8 cellular contexts compared by ENCODE assay signal in genomic region chr10:96651998-96652431, GRCh38.
DNase-seq lines count a peak whose midpoint lies in the region; ATAC-seq, FAIRE-seq and TF ChIP-seq lines count a peak whose summit lies in the region.

No MANE protein-coding gene starts in this region.

- FAIRE-seq in GM12891 (lab: Jason Lieb, UNC) (peak; percentile 97), HepG2 (lab: Jason Lieb, UNC) (no peak)

- H3K4me3 ChIP-seq in WERI-Rb-1 (ENCODE audit: low read depth, low read length) (no peak overlapping the region), HepG2 (replicated peaks in 1 of 3; ENCODE audit: insufficient read depth in 1 of 3, low read depth in 2 of 3, low read length in 3 of 3) (no peak overlapping the region)

- H3K36me3 ChIP-seq in WERI-Rb-1 (no peaks in the 10 kb centered on the region), HepG2 (replicated peaks in 1 of 2; ENCODE audit: control insufficient read depth in 1 of 2, insufficient read depth in 2 of 2, low read length in 2 of 2) (peaks cover 1 to 5% of the 10 kb centered on the region in 2 experiments; a peak in 3 of 5 replicates)

- H4K20me1 ChIP-seq in HepG2 (ENCODE audit: insufficient read depth, low read length), result no peaks in the 10 kb centered on the region

- peaks cover 19% of the 10 kb centered on the region for H3K4me1 ChIP-seq in HepG2 (ENCODE audit: insufficient read depth, low read length)

- no TSS peak for BruUV-seq in HepG2 (replicated peaks; lab: Mats Ljungman, UMichigan)

- ATAC-seq in GM21723 (IDR thresholded peaks at IDR 0.05; ENCODE audit: unreplicated experiment), result peak; percentile 75
- peak; percentile 39 for ATAC-seq in esophagus mucosa
- no peak for ATAC-seq in HepG2

- WGBS in HepG2 (ENCODE audit: low lambda C conversion rate), result 97% methylated on average over 8 of the region's 8 CpGs

- no peak overlapping the region for H3K9ac ChIP-seq in HepG2 (ENCODE audit: insufficient read depth, low read depth, low read length)

- CTCF ChIA-PET in HepG2 (lab: Yijun Ruan, JAX; ENCODE audit: low intra/inter-chr PET ratio, low total read pairs), result no interaction called here

- H2AFZ ChIP-seq in HepG2 (ENCODE audit: low read length), result no peak overlapping the region

- no peak for TF ChIP-seq CTCF in WERI-Rb-1 (IDR thresholded peaks at IDR 0.05; ENCODE audit: low read depth, low read length)
- no peak for TF ChIP-seq CTCF in HepG2 (CRISPR knock-in tag; IDR thresholded peaks at IDR 0.05)

- TF ChIP-seq EP300 in HepG2 (IDR thresholded peaks at IDR 0.05; ENCODE audit: low read depth in 2 of 2, low read length in 2 of 2), result no peak
- TF ChIP-seq EP300 in HepG2 (CRISPR knock-in tag; IDR thresholded peaks at IDR 0.05; ENCODE audit: borderline replicate concordance), result no peak

- H3K9me3 ChIP-seq in WERI-Rb-1 (ENCODE audit: severe bottlenecking), result no peaks in the 10 kb centered on the region
- no peaks in the 10 kb centered on the region for H3K9me3 ChIP-seq in HepG2 (ENCODE audit: low read length)

- peak; percentile 23 for DNase-seq in GM12891 (ENCODE audit: insufficient read length, low spot score)
- DNase-seq in NOMO-1 (lab: John Stamatoyannopoulos, UW; ENCODE audit: unreplicated experiment in 2 of 2), result peak; percentile 58 to 92
- DNase-seq in iPS-NIHi7 (ENCODE audit: extremely low spot score), result no peak
- DNase-seq in WERI-Rb-1, result no peak
- DNase-seq in superior temporal gyrus (ENCODE audit: extremely low spot score), result no peak
- no peak for DNase-seq in HepG2 (ENCODE audit: low spot score)

- H3K27ac ChIP-seq in WERI-Rb-1, result no peak overlapping the region
- H3K27ac ChIP-seq in HepG2 (ENCODE audit: extremely low read length, insufficient read depth, low read length), result no peak overlapping the region

- in situ Hi-C loops in HepG2 (cut with HindIII; ENCODE audit: extremely low pct_ligation_motif_present, low pct_unique_long_range_greater_than_20kb), result no loop called here

- no peak overlapping the region for H3K4me2 ChIP-seq in HepG2 (ENCODE audit: low read depth, low read length)

- H3K27me3 ChIP-seq in WERI-Rb-1 (ENCODE audit: insufficient read depth, low read depth, severe bottlenecking) (no peaks in the 10 kb centered on the region), HepG2 (ENCODE audit: control insufficient read depth in 1 of 2, insufficient read depth in 2 of 2, low read length in 2 of 2) (no peaks in the 10 kb centered on the region; a peak in 1 of 5 replicates)

- intact Hi-C loops in HepG2 (cut with micrococcal nuclease; ENCODE audit: unreplicated experiment), result no loop called here

- H3K79me2 ChIP-seq in HepG2 (ENCODE audit: insufficient read depth, low read length), result no peaks in the 10 kb centered on the region

- no peak for TF ChIP-seq RAD21 in HepG2 (CRISPR knock-in tag; IDR thresholded peaks at IDR 0.05)

- POLR2A ChIA-PET in HepG2 (lab: Yijun Ruan, JAX), result no interaction called here

- TF ChIP-seq POLR2A in GM12891 (IDR thresholded peaks at IDR 0.05; ENCODE audit: low read depth, low read length), result no peak
- TF ChIP-seq POLR2A in HepG2 (IDR thresholded peaks at IDR 0.05; ENCODE audit: insufficient read depth in 1 of 2, low read depth in 2 of 2, low read length in 2 of 2), result no peak

TF ChIP-seq in GM12891, 5 proteins besides CTCF, POLR2A, EP300 and RAD21:
- TF ChIP-seq POU2F2 (IDR thresholded peaks at IDR 0.05; ENCODE audit: low read depth, low read length), result no peak
- no peak for TF ChIP-seq PAX5 (IDR thresholded peaks at IDR 0.05; ENCODE audit: insufficient read depth, low read length, severe bottlenecking)
- TF ChIP-seq TAF1 (IDR thresholded peaks at IDR 0.05; ENCODE audit: low read depth, low read length), result no peak
- TF ChIP-seq SPI1 (IDR thresholded peaks at IDR 0.05; ENCODE audit: low read depth, low read length), result peak; percentile 97

TF ChIP-seq in HepG2, 621 proteins besides CTCF, POLR2A, EP300 and RAD21:
- TF ChIP-seq MXD4 (CRISPR knock-in tag; IDR thresholded peaks at IDR 0.05), result no peak
- TF ChIP-seq ARNT2 (CRISPR knock-in tag; IDR thresholded peaks at IDR 0.05; ENCODE audit: low read depth), result no peak
- no peak for TF ChIP-seq RFX5 (IDR thresholded peaks at IDR 0.05; ENCODE audit: low read depth, low read length)
- TF ChIP-seq ZNF841 (CRISPR knock-in tag; IDR thresholded peaks at IDR 0.05; ENCODE audit: borderline replicate concordance), result no peak
- no peak for TF ChIP-seq ZNF720 (CRISPR knock-in tag; IDR thresholded peaks at IDR 0.05)

Comparison
In these comparisons a context has a peak if more than half of its experiments do, and no peak if none do; other contexts are left out.
1. DNase-seq: peak in GM12891 (single experiment) and NOMO-1 (2 of 2); none in iPS-NIHi7 (single experiment), WERI-Rb-1 (single experiment), superior temporal gyrus (single experiment) and HepG2 (single experiment).